Comparison of ENCODE assay signal across 22 cellular contexts in genomic region chr10:84375881-84376280, GRCh38.
"Had no signal": no experiment of that assay in that cellular context is flagged by ENCODE, and none has a peak within 500 bp of the region (broad histone marks: within the 10 kb centered on the region; RNA-seq: fewer than 3 reads in every experiment).

No MANE protein-coding gene starts in this region.

- H3K27me3 Mint-ChIP-seq: activated B cell treated with CpG ODN at 0.5 μM for 24 hours; activated naive CD8-positive, alpha-beta T cell treated with anti-CD3 and anti-CD28 coated beads, Interleukin-2, amount 10 ng/mL, durations not matched to agents 7 days and 5 days; naive thymus-derived CD4-positive, alpha-beta T cell; stimulated activated naive B cell treated with anti-CD40 and anti-IgM and Interleukin-4, amounts not matched to agents 10 μg/mL and 1 μg/mL and 100 μg/mL, for 72 hours had no signal

- H3K4me3 ChIP-seq: esophagus muscularis mucosa, gastroesophageal sphincter, heart left ventricle, left ventricle myocardium inferior, smooth muscle cell, thyroid gland had no signal

- H3K27ac ChIP-seq: brain microvascular endothelial cell, esophagus muscularis mucosa, gastroesophageal sphincter, heart left ventricle, left ventricle myocardium inferior, neutrophil, thyroid gland had no signal

- H3K9ac ChIP-seq: SK-N-SH had no signal

- H3K9me3 ChIP-seq: esophagus muscularis mucosa, gastroesophageal sphincter, heart left ventricle, left ventricle myocardium inferior, neutrophil, SK-N-SH, thyroid gland had no signal

- H3K4me1 ChIP-seq: esophagus muscularis mucosa, gastroesophageal sphincter, left ventricle myocardium inferior, thyroid gland had no signal

- DNase-seq: activated B cell treated with CpG ODN at 0.5 μM for 24 hours; activated CD4-positive, alpha-beta T cell treated with anti-CD3 and anti-CD28 coated beads for 4 hours; activated CD8-positive, alpha-beta memory T cell treated with anti-CD3 and anti-CD28 coated beads for 24 hours; activated CD8-positive, alpha-beta memory T cell treated with anti-CD3 and anti-CD28 coated beads, Interleukin-2, amount 50 U/mL, for 48 hours; activated gamma-delta T cell treated with Interleukin-2 at 50 U/mL for 16 hours; activated naive CD8-positive, alpha-beta T cell treated with anti-CD3 and anti-CD28 coated beads, Interleukin-2, amount 10 ng/mL, durations not matched to agents 7 days and 5 days; anterior cingulate cortex; brain microvascular endothelial cell; cortex of kidney; effector CD4-positive, alpha-beta T cell; heart left ventricle; left ventricle myocardium inferior; naive thymus-derived CD4-positive, alpha-beta T cell; SK-N-SH; stimulated activated CD4-positive, alpha-beta T cell treated with anti-CD3 and anti-CD28 coated beads, Interleukin-4, amount 100 ng/mL, for 24 hours; stimulated activated naive B cell treated with anti-CD40 and anti-IgM and Interleukin-4, amounts not matched to agents 10 μg/mL and 1 μg/mL and 100 μg/mL, for 72 hours; thyroid gland had no signal

- H3K9me3 Mint-ChIP-seq: activated B cell treated with CpG ODN at 0.5 μM for 24 hours; activated naive CD8-positive, alpha-beta T cell treated with anti-CD3 and anti-CD28 coated beads, Interleukin-2, amount 10 ng/mL, durations not matched to agents 7 days and 5 days; naive thymus-derived CD4-positive, alpha-beta T cell; stimulated activated naive B cell treated with anti-CD40 and anti-IgM and Interleukin-4, amounts not matched to agents 10 μg/mL and 1 μg/mL and 100 μg/mL, for 72 hours had no signal

- H3K4me3 Mint-ChIP-seq: activated B cell treated with CpG ODN at 0.5 μM for 24 hours; activated naive CD8-positive, alpha-beta T cell treated with anti-CD3 and anti-CD28 coated beads, Interleukin-2, amount 10 ng/mL, durations not matched to agents 7 days and 5 days; stimulated activated naive B cell treated with anti-CD40 and anti-IgM and Interleukin-4, amounts not matched to agents 10 μg/mL and 1 μg/mL and 100 μg/mL, for 72 hours had no signal

- H3K27ac Mint-ChIP-seq: activated B cell treated with CpG ODN at 0.5 μM for 24 hours; activated naive CD8-positive, alpha-beta T cell treated with anti-CD3 and anti-CD28 coated beads, Interleukin-2, amount 10 ng/mL, durations not matched to agents 7 days and 5 days; stimulated activated naive B cell treated with anti-CD40 and anti-IgM and Interleukin-4, amounts not matched to agents 10 μg/mL and 1 μg/mL and 100 μg/mL, for 72 hours had no signal

- H3K27me3 ChIP-seq: brain microvascular endothelial cell, esophagus muscularis mucosa, gastroesophageal sphincter, heart left ventricle, neutrophil, thyroid gland had no signal

- ATAC-seq: gastroesophageal sphincter; heart left ventricle; naive thymus-derived CD4-positive, alpha-beta T cell; sciatic nerve; stimulated activated naive B cell treated with anti-CD40 and anti-IgM and Interleukin-4, amounts not matched to agents 10 μg/mL and 1 μg/mL and 100 μg/mL, for 72 hours had no signal

- H3K4me2 ChIP-seq: SK-N-SH, smooth muscle cell had no signal
